Comparison of ENCODE assay signal across 9 cellular contexts in genomic region chr5:149838881-149839739, GRCh38.
DNase-seq lines count a peak whose midpoint lies in the region; ATAC-seq and TF ChIP-seq lines count a peak whose summit lies in the region.
"Had no signal": no experiment of that assay in that cellular context is flagged by ENCODE, and none has a peak within 500 bp of the region (broad histone marks: within the 10 kb centered on the region; RNA-seq: fewer than 3 reads in every experiment).

No MANE protein-coding gene starts in this region.

- no peak overlapping the region for H2AFZ ChIP-seq in GM23248

- peaks cover 11% of the 10 kb centered on the region for H3K4me1 ChIP-seq in GM23248 (ENCODE audit: insufficient read depth)
- H3K4me1 ChIP-seq in SJCRH30: no peaks in the 10 kb centered on the region

- no peaks in the 10 kb centered on the region for H3K79me2 ChIP-seq in GM23248 (ENCODE audit: insufficient read depth)

- peaks cover 6% of the 10 kb centered on the region; the same call in 1 of the 2 replicates for H3F3A ChIP-seq in GM23248 (ENCODE audit: insufficient read depth)

- in situ Hi-C loops in GM23248 (cut with MboI): loop anchor here (25.0 kb wide), 3 partner anchors 273 to 598 kb away; partner anchors contain the start of gene RPS14

- no peak for TF ChIP-seq CTCF in fibroblast of mammary gland (conservative IDR thresholded peaks at IDR 0.05; ENCODE audit: control insufficient read depth, insufficient read depth, low read depth, low read length)

- H3K9ac ChIP-seq in GM23248: no peak overlapping the region

- DNase-seq in GM23248 (peak; percentile 87), RKO (ENCODE audit: low spot score) (peak; percentile 57), fibroblast of mammary gland (ENCODE audit: low read depth) (peak; percentile 80), posterior vena cava (ENCODE audit: low spot score) (peak; percentile 32), MV-4-11 (lab: John Stamatoyannopoulos, UW) (no peak), SJCRH30 (no peak)
- no peak for DNase-seq in stimulated activated CD4-positive, alpha-beta T cell treated with anti-CD3 and anti-CD28 coated beads, Interleukin-4, amount 100 ng/mL, for 4 hours
- DNase-seq: activated CD4-positive, alpha-beta T cell treated with anti-CD3 and anti-CD28 coated beads for 4 hours had no signal

- no peaks in the 10 kb centered on the region for H3K9me2 ChIP-seq in GM23248 (ENCODE audit: insufficient read depth)

- no peak overlapping the region for H3K4me2 ChIP-seq in GM23248 (ENCODE audit: unreplicated experiment)

- WGBS in GM23248 (ENCODE audit: low coverage in 1 of 2, low lambda C conversion rate in 2 of 2, missing lambda C conversion rate in 2 of 2), 2 experiments: 63% methylated on average over 6 of the region's 6 CpGs

- H3K36me3 ChIP-seq in GM23248 (ENCODE audit: low read depth) (no peaks in the 10 kb centered on the region), SJCRH30 (peaks cover 5% of the 10 kb centered on the region)

- H3K27me3 ChIP-seq in GM23248 (replicated peaks; ENCODE audit: insufficient read depth) (no peaks in the 10 kb centered on the region), SJCRH30 (no peaks in the 10 kb centered on the region)

- no peak overlapping the region for H3K27ac ChIP-seq in GM23248
- no peak overlapping the region for H3K27ac ChIP-seq in SJCRH30

- intact Hi-C loops in posterior vena cava (cut with DNase I): loop anchor here in 1 of 2 donors (10.0 kb wide), 1 partner anchor 156 kb away; no protein-coding TSS in a partner anchor

- H4K20me1 ChIP-seq in GM23248 (ENCODE audit: insufficient read depth): no peaks in the 10 kb centered on the region

- H3K4me3 ChIP-seq in GM23248: no peak overlapping the region
- H3K4me3 ChIP-seq in fibroblast of mammary gland (ENCODE audit: control insufficient read depth, low read depth, low read length): no peak overlapping the region
- H3K4me3 ChIP-seq in SJCRH30: no peak overlapping the region

- ATAC-seq in HG02759 (IDR thresholded peaks at IDR 0.05; ENCODE audit: unreplicated experiment): no peak

- H3K9me3 ChIP-seq in GM23248 (ENCODE audit: low read depth): no peaks in the 10 kb centered on the region
- H3K9me3 ChIP-seq in SJCRH30 (replicated peaks): no peaks in the 10 kb centered on the region

Comparison
In these comparisons a context has a peak if more than half of its experiments do, and no peak if none do; other contexts are left out.
1. DNase-seq: peak in GM23248 (single experiment), RKO (single experiment), fibroblast of mammary gland (single experiment) and posterior vena cava (single experiment); none in MV-4-11 (single experiment), stimulated activated CD4-positive, alpha-beta T cell treated with anti-CD3 and anti-CD28 coated beads, Interleukin-4, amount 100 ng/mL, for 4 hours (0 of 2) and SJCRH30 (0 of 2).